In the genomic region with DNA sequence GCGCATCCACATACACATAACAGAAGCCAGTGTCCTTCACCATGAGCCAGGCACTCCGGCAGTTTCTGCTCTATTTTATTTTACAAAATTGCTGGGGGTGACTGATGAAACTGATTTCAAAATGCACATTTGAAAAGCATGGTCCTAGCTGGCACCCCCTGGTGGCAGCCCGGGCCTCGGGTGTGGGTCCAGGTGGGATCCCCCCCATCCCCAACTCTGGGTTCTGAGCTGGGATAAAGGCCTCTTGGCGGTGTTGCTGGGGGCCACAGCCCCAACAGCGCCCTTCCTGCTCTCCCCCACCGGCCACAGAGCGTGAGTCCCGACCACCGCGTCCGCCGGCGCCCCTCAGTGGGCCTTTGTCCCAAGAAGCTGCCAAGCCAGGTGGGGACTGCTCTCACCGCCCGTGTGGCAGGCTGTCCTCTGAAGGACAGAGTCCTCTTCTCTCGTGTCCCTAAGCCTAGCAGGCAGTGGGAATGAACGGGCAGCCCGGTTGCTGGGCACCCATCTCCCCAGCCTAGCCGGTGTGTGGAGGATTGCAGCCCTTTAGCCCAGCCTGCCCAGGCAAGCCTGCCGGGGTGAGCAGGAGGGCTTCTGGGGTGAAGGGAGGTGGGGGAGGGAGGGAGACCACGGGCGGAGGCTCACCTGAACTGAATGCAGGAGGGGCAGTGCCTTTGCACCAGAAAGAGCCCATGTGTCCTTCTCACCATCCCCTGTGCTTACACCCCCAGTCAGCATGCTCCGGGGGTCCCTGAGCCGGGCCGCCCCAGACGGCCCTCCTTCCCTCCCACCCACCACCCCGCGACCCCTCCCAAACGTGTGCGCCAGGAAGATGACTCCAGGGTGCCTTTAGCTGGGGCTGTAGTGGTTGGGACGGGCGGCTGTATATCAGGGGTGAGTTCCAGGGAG, we compare ENCODE assay signal across 8 cellular contexts. TPM values are rescaled to one million over a fixed set of nuclear protein-coding genes. Genes with fewer than 3 reads are reported as not detected.
DNase-seq lines count a peak whose midpoint lies in the region; TF ChIP-seq lines count a peak whose summit lies in the region.

No MANE protein-coding gene starts in this region.

- H3K27me3 ChIP-seq in BE2C (peaks cover 56% of the 10 kb centered on the region), mucosa of stomach (ENCODE audit: control insufficient read depth, insufficient read depth, low read length) (peaks cover 50% of the 10 kb centered on the region), thymus (ENCODE audit: control insufficient read depth, insufficient read depth) (peaks cover 19% of the 10 kb centered on the region)
- H3K27me3 ChIP-seq in effector memory CD4-positive, alpha-beta T cell (replicated peaks; ENCODE audit: control insufficient read depth, insufficient read depth, low read length, poor library complexity, severe bottlenecking), result no peaks in the 10 kb centered on the region

- DNase-seq in BE2C, result no peak
- DNase-seq in HuH-7 (ENCODE audit: low spot score), result peak; percentile 87
- DNase-seq in activated CD4-positive, alpha-beta T cell treated with anti-CD3 and anti-CD28 coated beads for 48 hours, result peak; percentile 84
- DNase-seq in effector memory CD4-positive, alpha-beta T cell, result peak in 1 of 3 donors; percentile 39
- no peak for DNase-seq in NCI-H510A (lab: John Stamatoyannopoulos, UW)
- DNase-seq in NCI-H1092 (lab: John Stamatoyannopoulos, UW), result no peak

- peak; percentile 53 for TF ChIP-seq CTCF in BE2C (IDR thresholded peaks at IDR 0.05; ENCODE audit: low read depth, low read length)

- H3K36me3 ChIP-seq in BE2C (no peaks in the 10 kb centered on the region), mucosa of stomach (ENCODE audit: control insufficient read depth, insufficient read depth, low read length) (no peaks in the 10 kb centered on the region), thymus (ENCODE audit: control insufficient read depth, insufficient read depth) (no peaks in the 10 kb centered on the region)
- peaks cover 11% of the 10 kb centered on the region for H3K36me3 ChIP-seq in effector memory CD4-positive, alpha-beta T cell (ENCODE audit: control insufficient read depth, insufficient read depth, low read length)

- peak overlapping the region; percentile 41 for H3K9ac ChIP-seq in mucosa of stomach (ENCODE audit: low read length)

- no peaks in the 10 kb centered on the region for H3K9me3 ChIP-seq in BE2C
- H3K9me3 ChIP-seq in effector memory CD4-positive, alpha-beta T cell (ENCODE audit: control insufficient read depth, low read length), result no peaks in the 10 kb centered on the region
- H3K9me3 ChIP-seq in mucosa of stomach (ENCODE audit: control insufficient read depth, low read length), result no peaks in the 10 kb centered on the region
- no peaks in the 10 kb centered on the region for H3K9me3 ChIP-seq in thymus (ENCODE audit: control insufficient read depth)

- H3K27ac ChIP-seq in effector memory CD4-positive, alpha-beta T cell (ENCODE audit: insufficient read depth, low read length, poor library complexity, severe bottlenecking), result peak overlapping the region; percentile 72
- H3K27ac ChIP-seq in thymus (ENCODE audit: low read depth), result peak overlapping the region; percentile 15

- WGBS in thymus, result 7% methylated on average over 33 of the region's 33 CpGs

- H3K4me3 ChIP-seq in BE2C (ENCODE audit: low read depth, low read length) (no peak overlapping the region; the same call in 1 of the 2 replicates), mucosa of stomach (ENCODE audit: low read length) (no peak overlapping the region), thymus (ENCODE audit: low read length) (peak overlapping the region; percentile 58)
- peak overlapping the region; percentile 88 for H3K4me3 ChIP-seq in effector memory CD4-positive, alpha-beta T cell (ENCODE audit: insufficient read depth, low read depth, low read length, poor library complexity, severe bottlenecking)

- H3K4me1 ChIP-seq in BE2C, result no peaks in the 10 kb centered on the region
- peaks cover 44% of the 10 kb centered on the region for H3K4me1 ChIP-seq in effector memory CD4-positive, alpha-beta T cell (ENCODE audit: control insufficient read depth, insufficient read depth, low read length, poor library complexity, severe bottlenecking)
- peaks cover 27% of the 10 kb centered on the region for H3K4me1 ChIP-seq in mucosa of stomach (ENCODE audit: control insufficient read depth, insufficient read depth, low read length)
- peaks cover 25% of the 10 kb centered on the region for H3K4me1 ChIP-seq in thymus (ENCODE audit: control insufficient read depth, insufficient read depth, low read length)

RNA-seq across cellular contexts. Expression of a gene that starts 0.9 kb away (rescaled TPM):
- polyA plus RNA-seq in BE2C (2012; ENCODE audit: insufficient read depth, insufficient read length, low read depth), result 2.9 TPM
- 2.9 TPM for polyA plus RNA-seq in thymus

RNA-seq across cellular contexts. Expression of a gene that starts 20.8 kb away (rescaled TPM):
- polyA plus RNA-seq in BE2C (2012; ENCODE audit: insufficient read depth, insufficient read length, low read depth), result 54.7 TPM
- 144 TPM for polyA plus RNA-seq in thymus

RNA-seq across cellular contexts. Expression of a gene that starts 20.9 kb away (rescaled TPM):
- 159 TPM for polyA plus RNA-seq in BE2C (2012; ENCODE audit: insufficient read depth, insufficient read length, low read depth)
- polyA plus RNA-seq in thymus, result 18.6 TPM

RNA-seq across cellular contexts. Expression of a gene that starts 22.5 kb away (rescaled TPM):
- polyA plus RNA-seq in BE2C (2012; ENCODE audit: insufficient read depth, insufficient read length, low read depth), result 80.6 TPM
- 30.2 TPM for polyA plus RNA-seq in thymus

RNA-seq across cellular contexts. Expression of a gene that starts 34.6 kb away (rescaled TPM):
- polyA plus RNA-seq in BE2C (2012; ENCODE audit: insufficient read depth, insufficient read length, low read depth), result 154 TPM
- 208 TPM for polyA plus RNA-seq in thymus

Comparison
In these comparisons a context has a peak if more than half of its experiments do, and no peak if none do; other contexts are left out.
1. DNase-seq: peak in HuH-7 (single experiment) and activated CD4-positive, alpha-beta T cell treated with anti-CD3 and anti-CD28 coated beads for 48 hours (single experiment); none in BE2C (single experiment), NCI-H510A (single experiment) and NCI-H1092 (single experiment).
2. H3K4me3 ChIP-seq: peak in effector memory CD4-positive, alpha-beta T cell (single experiment) and thymus (single experiment); none in BE2C (single experiment) and mucosa of stomach (single experiment).